In genomic region chr3:160399347-160400047, GRCh38 we compare ENCODE assay signal across 8 cellular contexts. TPM values are rescaled to one million over a fixed set of nuclear protein-coding genes. Genes with fewer than 3 reads are reported as not detected.
DNase-seq lines count a peak whose midpoint lies in the region; ATAC-seq, FAIRE-seq and TF ChIP-seq lines count a peak whose summit lies in the region.

SMC4 (plus strand) TSS chr3:160399650; CDS start chr3:160400827, 1,177 bp downstream.

- H3K36me3 ChIP-seq in OCI-LY3 (replicated peaks; ENCODE audit: low read depth, low read length) (peaks cover 36% of the 10 kb centered on the region), endothelial cell of umbilical vein (ENCODE audit: control insufficient read depth in 2 of 2, extremely low read depth in 1 of 2, insufficient read depth in 2 of 2, low read length in 2 of 2) (peaks cover 0 to 3% of the 10 kb centered on the region in 2 experiments)

- dilution Hi-C loops in endothelial cell of umbilical vein (cut with MboI; ENCODE audit: extremely low pct_ligation_motif_present, low sequenced_read_pairs) = no loop called here

- DNase-seq in D721Med (ENCODE audit: insufficient read length, low spot score) (peak; percentile 41), HuH-7.5 (ENCODE audit: low spot score) (peak; percentile 72), endothelial cell of umbilical vein (ENCODE audit: low read depth, low spot score) (peak; percentile 92), mesothelial cell of epicardium (ENCODE audit: low spot score in 2 of 2, unreplicated experiment in 2 of 2) (peak; percentile 74 to 84)
- DNase-seq in activated CD8-positive, alpha-beta memory T cell treated with anti-CD3 and anti-CD28 coated beads, Interleukin-2, amount 50 U/mL, for 4 hours = peak; percentile 79
- peak; percentile 65 to 68 for DNase-seq in stimulated activated CD8-positive, alpha-beta memory T cell treated with anti-CD3 and anti-CD28 coated beads, Interleukin-2, amount 100 ng/mL, for 48 hours (ENCODE audit: low read depth in 2 of 2)

- TF ChIP-seq CTCF in D721Med (IDR thresholded peaks at IDR 0.05; ENCODE audit: insufficient read depth, missing control alignments) (no peak), OCI-LY3 (IDR thresholded peaks at IDR 0.05; ENCODE audit: low read depth, low read length) (no peak), endothelial cell of umbilical vein (IDR thresholded peaks at IDR 0.05; ENCODE audit: extremely low read depth in 1 of 2, insufficient read depth in 1 of 2, low read depth in 1 of 2, low read length in 2 of 2) (no peak), mesothelial cell of epicardium (IDR thresholded peaks at IDR 0.05; ENCODE audit: unreplicated experiment) (no peak)

- ATAC-seq in GM21528 (IDR thresholded peaks at IDR 0.05; ENCODE audit: low FRiP score, unreplicated experiment) = peak; percentile 65

- H3K27me3 Mint-ChIP-seq in mesothelial cell of epicardium (ENCODE audit: low read depth) = no peaks in the 10 kb centered on the region

- H3K4me2 ChIP-seq in OCI-LY3 (ENCODE audit: low read length) (peak within 1 kb of the TSS; percentile 86), endothelial cell of umbilical vein (ENCODE audit: insufficient read depth, low read length) (peak within 1 kb of the TSS; percentile 99)

- H3K9ac ChIP-seq in OCI-LY3 (ENCODE audit: low read length) (peak within 1 kb of the TSS; percentile 99), endothelial cell of umbilical vein (replicated peaks; ENCODE audit: extremely low read depth, insufficient read depth, low read length) (peak within 1 kb of the TSS; percentile 84)

- H3K9me1 ChIP-seq in endothelial cell of umbilical vein (replicated peaks; ENCODE audit: control insufficient read depth, extremely low read depth, insufficient read depth, low read length) = no peaks in the 10 kb centered on the region

- peak within 1 kb of the TSS; percentile 96 for H3K4me3 ChIP-seq in OCI-LY3 (ENCODE audit: low read length)
- H3K4me3 ChIP-seq in endothelial cell of umbilical vein (replicated peaks in 1 of 3; ENCODE audit: insufficient read depth in 1 of 3, low read depth in 1 of 3, low read length in 3 of 3) = peak within 1 kb of the TSS; percentile 77 to 79 (median 78)

- H3K9me3 ChIP-seq in OCI-LY3 (ENCODE audit: insufficient read depth, low read length) (no peaks in the 10 kb centered on the region), endothelial cell of umbilical vein (replicated peaks; ENCODE audit: control insufficient read depth, insufficient read depth, low read length) (no peaks in the 10 kb centered on the region)

- H4K20me1 ChIP-seq in OCI-LY3 (ENCODE audit: insufficient read depth, low read length) = peaks cover 37% of the 10 kb centered on the region
- no peaks in the 10 kb centered on the region for H4K20me1 ChIP-seq in endothelial cell of umbilical vein (replicated peaks; ENCODE audit: control insufficient read depth, extremely low read depth, insufficient read depth, low read length)

- H3K79me2 ChIP-seq in OCI-LY3 (ENCODE audit: low read length) (peaks cover 76% of the 10 kb centered on the region), endothelial cell of umbilical vein (ENCODE audit: control insufficient read depth, insufficient read depth, low read length) (peaks cover 61% of the 10 kb centered on the region)

- CTCF ChIA-PET in endothelial cell of umbilical vein (lab: Charles Lee) = interaction anchor here (0.7 to 1.3 kb wide), 4 partner anchors 10 to 236 kb away, joined by 4 to 5 read pairs (median 5); partner anchors contain the start of gene C3orf80

- POLR2A ChIA-PET in endothelial cell of umbilical vein (lab: Charles Lee) = interaction anchor here (1.0 kb wide), 1 partner anchor 180 kb away, joined by 3 read pairs; no protein-coding TSS in a partner anchor

- H2AFZ ChIP-seq in OCI-LY3 (ENCODE audit: low read depth, low read length) (peak within 1 kb of the TSS; percentile 83), endothelial cell of umbilical vein (ENCODE audit: low read depth, low read length) (peak within 1 kb of the TSS; percentile 60)

- H3K4me3 Mint-ChIP-seq in mesothelial cell of epicardium = peak within 1 kb of the TSS; percentile 94

- H3K36me3 Mint-ChIP-seq in mesothelial cell of epicardium = no peaks in the 10 kb centered on the region

- peak within 1 kb of the TSS; percentile 100 for H3K27ac Mint-ChIP-seq in mesothelial cell of epicardium

- peaks cover 44% of the 10 kb centered on the region for H3K4me1 Mint-ChIP-seq in mesothelial cell of epicardium

- H3K9me3 Mint-ChIP-seq in mesothelial cell of epicardium = no peaks in the 10 kb centered on the region

- H3K27ac ChIP-seq in OCI-LY3 (ENCODE audit: low read length) (peak within 1 kb of the TSS; percentile 92), endothelial cell of umbilical vein (ENCODE audit: insufficient read depth, low read depth, low read length) (peak within 1 kb of the TSS; percentile 76)

- intact Hi-C loops in endothelial cell of umbilical vein (cut with micrococcal nuclease) = loop anchor here (1.0 to 10.0 kb wide), 7 partner anchors 50 to 635 kb away; partner anchors contain the start of genes KPNA4, PPM1L and TRIM59

- H3K4me1 ChIP-seq in OCI-LY3 (ENCODE audit: low read length) (peaks cover 21% of the 10 kb centered on the region), endothelial cell of umbilical vein (ENCODE audit: control insufficient read depth, extremely low read depth, insufficient read depth, low read length) (peaks cover 17% of the 10 kb centered on the region)

- TF ChIP-seq POLR2A in endothelial cell of umbilical vein (IDR thresholded peaks at IDR 0.05; ENCODE audit: low read depth, low read length) = peak; percentile 24

- H3K27me3 ChIP-seq in OCI-LY3 (ENCODE audit: low read depth, low read length) (no peaks in the 10 kb centered on the region), endothelial cell of umbilical vein (ENCODE audit: control insufficient read depth in 2 of 2, insufficient read depth in 2 of 2, low read length in 2 of 2) (no peaks in the 10 kb centered on the region)

- FAIRE-seq in D721Med (lab: Jason Lieb, UNC) (no peak), endothelial cell of umbilical vein (lab: Jason Lieb, UNC) (no peak)

- TSS peak; percentile 53 for BruUV-seq in endothelial cell of umbilical vein (replicated peaks; lab: Mats Ljungman, UMichigan)

TF ChIP-seq in endothelial cell of umbilical vein, 7 proteins besides CTCF, POLR2A, EP300 and RAD21:
- peak; percentile 15 for TF ChIP-seq POLR2AphosphoS5 (IDR thresholded peaks at IDR 0.05; ENCODE audit: insufficient read depth, low read depth, low read length)
- peak; percentile 26 for TF ChIP-seq GATA2 (IDR thresholded peaks at IDR 0.05; ENCODE audit: insufficient read depth, insufficient read length, low read depth, low read length)
- no peak for TF ChIP-seq EZH2 (IDR thresholded peaks at IDR 0.05; ENCODE audit: borderline replicate concordance, low read depth, low read length, severe bottlenecking)
- TF ChIP-seq MAX (IDR thresholded peaks at IDR 0.05; ENCODE audit: insufficient read depth, insufficient read length) = no peak

RNA-seq across cellular contexts. Expression of gene SMC4, which starts in this region (rescaled TPM):
- total RNA-seq in endothelial cell of umbilical vein (126 and 153 TPM in 2 replicates), mesothelial cell of epicardium (50.7 to 57.4 TPM (median 53.2 TPM) in 3 replicates)
- polyA plus RNA-seq in endothelial cell of umbilical vein = 23.7 and 32.1 TPM in 2 replicates
- polyA plus RNA-seq in endothelial cell of umbilical vein (2011; cell fraction: cytosol; rRNA removed) = 51.3 and 59.9 TPM in 2 replicates
- polyA plus RNA-seq in endothelial cell of umbilical vein (2011; cell fraction: nucleus; rRNA removed) = 121 and 182 TPM in 2 replicates
- polyA plus RNA-seq in endothelial cell of umbilical vein (2012) = 44.4 and 93.8 TPM in 2 replicates
- polyA minus RNA-seq in endothelial cell of umbilical vein = 25.0 and 33.9 TPM in 2 replicates
- 79.4 TPM for polyA minus RNA-seq in endothelial cell of umbilical vein (2011; cell fraction: cytosol; rRNA and poly(A)+ RNA removed)
- 119 and 154 TPM in 2 replicates for polyA minus RNA-seq in endothelial cell of umbilical vein (2011; cell fraction: nucleus; rRNA and poly(A)+ RNA removed)

Comparison
In these comparisons a context has a peak if more than half of its experiments do, and no peak if none do; other contexts are left out.
1. Peak in every context shown above with its lines: DNase-seq, ATAC-seq, H3K4me3 ChIP-seq and H3K27ac ChIP-seq.
2. DNase-seq: peak in every context shown above with its lines; median percentile 92 in endothelial cell of umbilical vein; 79 in activated CD8-positive, alpha-beta memory T cell treated with anti-CD3 and anti-CD28 coated beads, Interleukin-2, amount 50 U/mL, for 4 hours; 79 in mesothelial cell of epicardium; 72 in HuH-7.5; 66 in stimulated activated CD8-positive, alpha-beta memory T cell treated with anti-CD3 and anti-CD28 coated beads, Interleukin-2, amount 100 ng/mL, for 48 hours; 41 in D721Med.